Comparison of ENCODE assay signal across 11 cellular contexts in the genomic region with DNA sequence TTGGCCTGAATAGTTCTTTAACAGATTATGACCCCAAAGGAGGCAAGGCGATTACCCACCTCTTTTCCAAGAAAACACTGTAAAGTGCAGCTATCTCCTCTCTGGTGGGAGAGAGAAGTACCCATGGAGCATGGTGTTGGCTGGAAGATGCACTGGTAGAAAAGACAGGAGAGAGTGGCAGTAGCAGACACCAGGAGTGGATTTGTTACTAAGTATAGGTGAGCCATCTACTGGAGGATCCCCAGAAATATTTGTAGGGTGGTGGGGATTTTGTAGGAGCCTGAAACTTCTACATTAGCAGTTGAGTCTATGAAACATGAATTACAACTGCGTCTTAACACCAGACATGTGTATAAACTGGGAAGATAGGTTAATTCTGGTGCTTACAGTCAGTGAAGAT.
DNase-seq lines count a peak whose midpoint lies in the region; ATAC-seq and FAIRE-seq lines count a peak whose summit lies in the region.
"Had no signal": no experiment of that assay in that cellular context is flagged by ENCODE, and none has a peak within 500 bp of the region (broad histone marks: within the 10 kb centered on the region; RNA-seq: fewer than 3 reads in every experiment).

No MANE protein-coding gene starts in this region.

- peaks cover 11% of the 10 kb centered on the region for H3K4me1 Mint-ChIP-seq in activated T-cell treated with anti-CD3 and anti-CD28 coated beads, Interleukin-2, amount 50 U/mL, for 24 hours (ENCODE audit: low read depth)
- H3K4me1 Mint-ChIP-seq: IgD-negative memory B cell, memory B cell had no signal

- H3K27ac Mint-ChIP-seq in activated T-cell treated with anti-CD3 and anti-CD28 coated beads, Interleukin-2, amount 50 U/mL, for 24 hours, result no peak overlapping the region
- H3K27ac Mint-ChIP-seq: IgD-negative memory B cell, memory B cell had no signal

- no peaks in the 10 kb centered on the region for H3K36me3 Mint-ChIP-seq in activated T-cell treated with anti-CD3 and anti-CD28 coated beads, Interleukin-2, amount 50 U/mL, for 24 hours (ENCODE audit: low read depth)
- H3K36me3 Mint-ChIP-seq: IgD-negative memory B cell, memory B cell had no signal

- H3K27me3 Mint-ChIP-seq in activated T-cell treated with anti-CD3 and anti-CD28 coated beads, Interleukin-2, amount 50 U/mL, for 24 hours, result no peaks in the 10 kb centered on the region
- H3K27me3 Mint-ChIP-seq: IgD-negative memory B cell, memory B cell had no signal

- H3K4me3 Mint-ChIP-seq in activated T-cell treated with anti-CD3 and anti-CD28 coated beads, Interleukin-2, amount 50 U/mL, for 24 hours, result no peak overlapping the region
- H3K4me3 Mint-ChIP-seq: activated T-cell treated with anti-CD3 and anti-CD28 coated beads, Interleukin-2, amount 50 U/mL, for 4 hours; IgD-negative memory B cell; memory B cell had no signal

- peak; percentile 42 for FAIRE-seq in HTR-8/SVneo (lab: Jason Lieb, UNC)
- peak; percentile 40 for FAIRE-seq in TTC549 (lab: Jason Lieb, UNC)

- no peak for ATAC-seq in GM18502 (IDR thresholded peaks at IDR 0.05; ENCODE audit: poor library complexity, unreplicated experiment)

- H3K9me3 Mint-ChIP-seq in activated T-cell treated with anti-CD3 and anti-CD28 coated beads, Interleukin-2, amount 50 U/mL, for 24 hours, result no peaks in the 10 kb centered on the region
- H3K9me3 Mint-ChIP-seq: activated T-cell treated with anti-CD3 and anti-CD28 coated beads, Interleukin-2, amount 50 U/mL, for 4 hours; IgD-negative memory B cell; memory B cell had no signal

- DNase-seq in DMS53 (lab: John Stamatoyannopoulos, UW) (peak; percentile 63), HTR-8/SVneo (ENCODE audit: insufficient read length, low spot score) (peak; percentile 42), kidney glomerular epithelial cell (lab: John Stamatoyannopoulos, UW) (peak; percentile 24), middle frontal gyrus (ENCODE audit: extremely low spot score, low spot score) (no peak), NCI-H446 (lab: John Stamatoyannopoulos, UW) (no peak)
- DNase-seq in activated T-cell treated with anti-CD3 and anti-CD28 coated beads, Interleukin-2, amount 50 U/mL, for 24 hours, result no peak
- DNase-seq: activated T-cell treated with anti-CD3 and anti-CD28 coated beads, Interleukin-2, amount 50 U/mL, for 4 hours had no signal

Comparison
In these comparisons a context has a peak if more than half of its experiments do, and no peak if none do; other contexts are left out.
1. DNase-seq: peak in DMS53 (single experiment), HTR-8/SVneo (single experiment) and kidney glomerular epithelial cell (single experiment); none in activated T-cell treated with anti-CD3 and anti-CD28 coated beads, Interleukin-2, amount 50 U/mL, for 24 hours (single experiment), middle frontal gyrus (single experiment) and NCI-H446 (0 of 2).